In genomic region chr2:22355816-22356433, GRCh38 we compare ENCODE assay signal across 7 cellular contexts.
DNase-seq lines count a peak whose midpoint lies in the region; ATAC-seq and TF ChIP-seq lines count a peak whose summit lies in the region.

No MANE protein-coding gene starts in this region.

- peak; percentile 87 for ATAC-seq in GM21367 (IDR thresholded peaks at IDR 0.05; ENCODE audit: unreplicated experiment)
- no peak for ATAC-seq in omental fat pad (ENCODE audit: low FRiP score)

- H3K4me3 ChIP-seq in fibroblast of villous mesenchyme (ENCODE audit: low read depth, low read length): no peak overlapping the region

- peak; percentile 48 for TF ChIP-seq CTCF in fibroblast of villous mesenchyme (IDR thresholded peaks at IDR 0.05; ENCODE audit: insufficient read depth, low read depth, low read length)
- no peak for TF ChIP-seq CTCF in omental fat pad (IDR thresholded peaks at IDR 0.05)

- DNase-seq in GM03348 (ENCODE audit: low spot score) (peak; percentile 22), KG1 (lab: John Stamatoyannopoulos, UW) (peak; percentile 27), fibroblast of villous mesenchyme (ENCODE audit: low read depth) (no peak), omental fat pad (ENCODE audit: low spot score) (peak; percentile 87), cerebellar nuclear complex (lab: John Stamatoyannopoulos, UW) (no peak)
- DNase-seq in activated CD8-positive, alpha-beta memory T cell treated with anti-CD3 and anti-CD28 coated beads for 24 hours: peak; percentile 63

Comparison
In these comparisons a context has a peak if more than half of its experiments do, and no peak if none do; other contexts are left out.
1. DNase-seq: peak in GM03348 (single experiment), KG1 (single experiment), activated CD8-positive, alpha-beta memory T cell treated with anti-CD3 and anti-CD28 coated beads for 24 hours (single experiment) and omental fat pad (single experiment); none in fibroblast of villous mesenchyme (single experiment) and cerebellar nuclear complex (0 of 2).